In genomic region chr5:1883925-1884637, GRCh38 we compare ENCODE assay signal across 12 cellular contexts.
DNase-seq lines count a peak whose midpoint lies in the region; ATAC-seq and TF ChIP-seq lines count a peak whose summit lies in the region.
"Had no signal": no experiment of that assay in that cellular context is flagged by ENCODE, and none has a peak within 500 bp of the region (broad histone marks: within the 10 kb centered on the region; RNA-seq: fewer than 3 reads in every experiment).

No MANE protein-coding gene starts in this region.

- peaks cover 19% of the 10 kb centered on the region for H3K4me1 ChIP-seq in iPS-18a (ENCODE audit: control insufficient read depth, low read depth, low read length)
- H3K4me1 ChIP-seq: BE2C had no signal

- H3K36me3 Mint-ChIP-seq in activated T-cell treated with anti-CD3 and anti-CD28 coated beads, Interleukin-2, amount 50 U/mL, for 24 hours (ENCODE audit: low read depth) = no peaks in the 10 kb centered on the region
- peaks cover 0 to 8% of the 10 kb centered on the region in 2 donors for H3K36me3 Mint-ChIP-seq in stimulated activated naive B cell treated with anti-CD40 and anti-IgM and Interleukin-4, amounts not matched to agents 10 μg/mL and 1 μg/mL and 100 μg/mL, for 72 hours

- peak overlapping the region; percentile 22 for H3K4me3 ChIP-seq in iPS-18a (ENCODE audit: low read length)
- H3K4me3 ChIP-seq: body of pancreas, lung had no signal

- peaks cover 100% of the 10 kb centered on the region for H3K27me3 ChIP-seq in iPS-18a (ENCODE audit: control insufficient read depth, insufficient read depth, low read length)

- H3K9me3 ChIP-seq in iPS-18a (ENCODE audit: control insufficient read depth, low read depth, low read length) = no peaks in the 10 kb centered on the region
- H3K9me3 ChIP-seq: BE2C, body of pancreas had no signal

- H3K36me3 ChIP-seq in iPS-18a (ENCODE audit: control insufficient read depth, low read depth, low read length) = no peaks in the 10 kb centered on the region
- H3K36me3 ChIP-seq: BE2C had no signal

- peak overlapping the region; percentile 7 for H3K27ac Mint-ChIP-seq in activated T-cell treated with anti-CD3 and anti-CD28 coated beads, Interleukin-2, amount 50 U/mL, for 24 hours
- peak overlapping the region; percentile 89 for H3K27ac Mint-ChIP-seq in stimulated activated naive B cell treated with anti-CD40 and anti-IgM and Interleukin-4, amounts not matched to agents 10 μg/mL and 1 μg/mL and 100 μg/mL, for 72 hours

- H3K9me3 Mint-ChIP-seq in activated T-cell treated with anti-CD3 and anti-CD28 coated beads, Interleukin-2, amount 50 U/mL, for 24 hours = no peaks in the 10 kb centered on the region
- peaks cover 3% of the 10 kb centered on the region in 2 donors for H3K9me3 Mint-ChIP-seq in stimulated activated naive B cell treated with anti-CD40 and anti-IgM and Interleukin-4, amounts not matched to agents 10 μg/mL and 1 μg/mL and 100 μg/mL, for 72 hours

- ATAC-seq in stimulated activated naive B cell treated with anti-CD40 and anti-IgM and Interleukin-4, amounts not matched to agents 10 μg/mL and 1 μg/mL and 100 μg/mL, for 72 hours (replicated peaks) = no peak
- no peak for ATAC-seq in HG03460 (IDR thresholded peaks at IDR 0.05; ENCODE audit: unreplicated experiment)
- ATAC-seq: body of pancreas had no signal

- DNase-seq in activated T-cell treated with anti-CD3 and anti-CD28 coated beads, Interleukin-2, amount 50 U/mL, for 24 hours = no peak
- no peak for DNase-seq in activated T-cell treated with anti-CD3 and anti-CD28 coated beads for 4 hours
- DNase-seq in stimulated activated naive B cell treated with anti-CD40 and anti-IgM and Interleukin-4, amounts not matched to agents 10 μg/mL and 1 μg/mL and 100 μg/mL, for 72 hours = no peak
- no peak for DNase-seq in NCI-H1092 (lab: John Stamatoyannopoulos, UW)
- no peak for DNase-seq in NCI-H1092 treated with DMSO at 0.1 percent for 48 hours (lab: John Stamatoyannopoulos, UW)
- DNase-seq: BE2C, body of pancreas, SHP77 treated with DMSO at 0.1 percent for 48 hours had no signal

- H3K9ac ChIP-seq in iPS-18a (ENCODE audit: low read length) = no peak overlapping the region

- peak overlapping the region; percentile 93 for H3K27ac ChIP-seq in VCaP
- no peak overlapping the region for H3K27ac ChIP-seq in iPS-18a (ENCODE audit: low read length)
- H3K27ac ChIP-seq: body of pancreas had no signal

- peaks cover 69% of the 10 kb centered on the region for H3K27me3 Mint-ChIP-seq in activated T-cell treated with anti-CD3 and anti-CD28 coated beads, Interleukin-2, amount 50 U/mL, for 24 hours
- H3K27me3 Mint-ChIP-seq in stimulated activated naive B cell treated with anti-CD40 and anti-IgM and Interleukin-4, amounts not matched to agents 10 μg/mL and 1 μg/mL and 100 μg/mL, for 72 hours = peaks cover 55 to 77% of the 10 kb centered on the region in 2 donors

- peaks cover 12% of the 10 kb centered on the region for H3K4me1 Mint-ChIP-seq in activated T-cell treated with anti-CD3 and anti-CD28 coated beads, Interleukin-2, amount 50 U/mL, for 24 hours (ENCODE audit: low read depth)
- H3K4me1 Mint-ChIP-seq in stimulated activated naive B cell treated with anti-CD40 and anti-IgM and Interleukin-4, amounts not matched to agents 10 μg/mL and 1 μg/mL and 100 μg/mL, for 72 hours = peaks cover 15 to 49% of the 10 kb centered on the region in 2 donors

- no peak overlapping the region for H3K4me3 Mint-ChIP-seq in activated T-cell treated with anti-CD3 and anti-CD28 coated beads, Interleukin-2, amount 50 U/mL, for 24 hours
- peak overlapping the region in 1 of 2 donors; percentile 48 for H3K4me3 Mint-ChIP-seq in stimulated activated naive B cell treated with anti-CD40 and anti-IgM and Interleukin-4, amounts not matched to agents 10 μg/mL and 1 μg/mL and 100 μg/mL, for 72 hours

- peak; percentile 31 for TF ChIP-seq CTCF in VCaP (conservative IDR thresholded peaks at IDR 0.05)
